Comparison of ENCODE assay signal across 12 cellular contexts in genomic region chr15:40595773-40596172, GRCh38. TPM values are rescaled to one million over a fixed set of nuclear protein-coding genes. Genes with fewer than 3 reads are reported as not detected.
DNase-seq lines count a peak whose midpoint lies in the region; ATAC-seq and TF ChIP-seq lines count a peak whose summit lies in the region.
"Had no signal": no experiment of that assay in that cellular context is flagged by ENCODE, and none has a peak within 500 bp of the region (broad histone marks: within the 10 kb centered on the region; RNA-seq: fewer than 3 reads in every experiment).

No MANE protein-coding gene starts in this region.

- peak overlapping the region; percentile 82 for H3K4me3 ChIP-seq in WI38 (ENCODE audit: low read depth, low read length)
- no peak overlapping the region for H3K4me3 ChIP-seq in osteoblast (ENCODE audit: insufficient read depth, low read length)
- H3K4me3 ChIP-seq: lung had no signal

- TF ChIP-seq CTCF in WI38 (IDR thresholded peaks at IDR 0.05; ENCODE audit: low read depth, low read length), result no peak
- TF ChIP-seq CTCF in osteoblast (IDR thresholded peaks at IDR 0.05; ENCODE audit: extremely low read depth, low read depth, low read length), result no peak

- ATAC-seq in activated CD8-positive, alpha-beta memory T cell treated with anti-CD3 and anti-CD28 coated beads, Interleukin-2, amount 10 ng/mL, durations not matched to agents 7 days and 5 days, result no peak
- no peak for ATAC-seq in GM19467 (IDR thresholded peaks at IDR 0.05; ENCODE audit: unreplicated experiment)

- peaks cover 9% of the 10 kb centered on the region for H3K4me1 ChIP-seq in osteoblast (ENCODE audit: insufficient read depth, low read length)

- CTCF ChIA-PET in activated CD8-positive, alpha-beta memory T cell treated with anti-CD3 and anti-CD28 coated beads, Interleukin-2, amount 10 ng/mL, durations not matched to agents 7 days and 5 days (lab: Charles Lee), result interaction anchor here (1.2 kb wide), 1 partner anchor 27 kb away, joined by 4 read pairs; the partner anchor contains the start of gene RPUSD2

- H3K27me3 ChIP-seq in osteoblast (ENCODE audit: insufficient read depth, low read length), result no peaks in the 10 kb centered on the region

- peak overlapping the region; percentile 99 for H3K4me2 ChIP-seq in osteoblast (ENCODE audit: insufficient read depth, low read length)

- no peaks in the 10 kb centered on the region for H3K9me3 ChIP-seq in osteoblast (ENCODE audit: low read depth, low read length)

- H3K36me3 ChIP-seq in osteoblast (ENCODE audit: insufficient read depth, low read length), result no peaks in the 10 kb centered on the region

- H3K9me3 Mint-ChIP-seq in activated CD8-positive, alpha-beta memory T cell treated with anti-CD3 and anti-CD28 coated beads, Interleukin-2, amount 10 ng/mL, durations not matched to agents 7 days and 5 days (ENCODE audit: low read depth), result no peaks in the 10 kb centered on the region
- H3K9me3 Mint-ChIP-seq: stimulated activated naive CD8-positive, alpha-beta T cell treated with anti-CD3 and anti-CD28 coated beads, Interleukin-15, Interleukin-2, amounts not matched to agents 100 ng/mL and 50 ng/mL, for 24 hours had no signal

- no peak overlapping the region for H3K27ac ChIP-seq in osteoblast (ENCODE audit: low read depth, low read length)

- no peak overlapping the region for H3K4me3 Mint-ChIP-seq in activated CD8-positive, alpha-beta memory T cell treated with anti-CD3 and anti-CD28 coated beads, Interleukin-2, amount 10 ng/mL, durations not matched to agents 7 days and 5 days

- H3K36me3 Mint-ChIP-seq in activated CD8-positive, alpha-beta memory T cell treated with anti-CD3 and anti-CD28 coated beads, Interleukin-2, amount 10 ng/mL, durations not matched to agents 7 days and 5 days, result peaks cover 17% of the 10 kb centered on the region

- H3K27me3 Mint-ChIP-seq in activated CD8-positive, alpha-beta memory T cell treated with anti-CD3 and anti-CD28 coated beads, Interleukin-2, amount 10 ng/mL, durations not matched to agents 7 days and 5 days, result no peaks in the 10 kb centered on the region

- DNase-seq in activated CD8-positive, alpha-beta memory T cell treated with anti-CD3 and anti-CD28 coated beads, Interleukin-2, amount 10 ng/mL, durations not matched to agents 7 days and 5 days, result no peak
- DNase-seq in activated CD8-positive, alpha-beta memory T cell treated with anti-CD3 and anti-CD28 coated beads, Interleukin-2, amount 50 U/mL, for 4 hours, result no peak
- DNase-seq in LoVo (ENCODE audit: low spot score), result peak; percentile 32
- DNase-seq in osteoblast (ENCODE audit: insufficient read length, low spot score, missing footprints), result no peak
- no peak for DNase-seq in activated CD4-positive, alpha-beta T cell treated with anti-CD3 and anti-CD28 coated beads, Interleukin-2, amount 50 U/mL, for 48 hours
- no peak for DNase-seq in globus pallidus (ENCODE audit: low spot score)
- DNase-seq: amygdala; effector CD4-positive, alpha-beta T cell had no signal

- H2AFZ ChIP-seq in osteoblast (ENCODE audit: low read length), result peak overlapping the region; percentile 61

- no peaks in the 10 kb centered on the region for H4K20me1 ChIP-seq in osteoblast (ENCODE audit: insufficient read depth, low read length)

- peaks cover 60% of the 10 kb centered on the region for H3K79me2 ChIP-seq in osteoblast (ENCODE audit: insufficient read depth, low read length)

- peak overlapping the region; percentile 24 for H3K27ac Mint-ChIP-seq in activated CD8-positive, alpha-beta memory T cell treated with anti-CD3 and anti-CD28 coated beads, Interleukin-2, amount 10 ng/mL, durations not matched to agents 7 days and 5 days
- H3K27ac Mint-ChIP-seq: stimulated activated naive CD8-positive, alpha-beta T cell treated with anti-CD3 and anti-CD28 coated beads, Interleukin-15, Interleukin-2, amounts not matched to agents 100 ng/mL and 50 ng/mL, for 24 hours had no signal

- H3K4me1 Mint-ChIP-seq in activated CD8-positive, alpha-beta memory T cell treated with anti-CD3 and anti-CD28 coated beads, Interleukin-2, amount 10 ng/mL, durations not matched to agents 7 days and 5 days, result peaks cover 41% of the 10 kb centered on the region

RNA-seq across cellular contexts. Expression of gene KNL1, which starts 1.7 kb away (rescaled TPM):
- 10 to 100 TPM; 52.1 to 75.0 TPM for total RNA-seq in activated CD8-positive, alpha-beta memory T cell treated with anti-CD3 and anti-CD28 coated beads, Interleukin-2, amount 10 ng/mL, durations not matched to agents 7 days and 5 days
- 3.5 and 3.6 TPM in 2 replicates for total RNA-seq in osteoblast

RNA-seq across cellular contexts. Expression of gene RPUSD2, which starts 26.7 kb away (rescaled TPM):
- total RNA-seq in activated CD8-positive, alpha-beta memory T cell treated with anti-CD3 and anti-CD28 coated beads, Interleukin-2, amount 10 ng/mL, durations not matched to agents 7 days and 5 days, result 10 to 100 TPM; 17.6 to 17.7 TPM
- total RNA-seq in osteoblast, result 9.0 and 11.5 TPM in 2 replicates

RNA-seq across cellular contexts. Expression of gene CCDC32, which starts 30.9 kb away (rescaled TPM):
- 10 to 100 TPM; 24.4 to 27.8 TPM for total RNA-seq in activated CD8-positive, alpha-beta memory T cell treated with anti-CD3 and anti-CD28 coated beads, Interleukin-2, amount 10 ng/mL, durations not matched to agents 7 days and 5 days
- total RNA-seq in osteoblast, result 16.3 and 18.6 TPM in 2 replicates

Comparison
In these comparisons a context has a peak if more than half of its experiments do, and no peak if none do; other contexts are left out.
1. RNA of gene KNL1, which starts 1.7 kb away (total RNA-seq): 52.1 to 75.0 TPM in activated CD8-positive, alpha-beta memory T cell treated with anti-CD3 and anti-CD28 coated beads, Interleukin-2, amount 10 ng/mL, durations not matched to agents 7 days and 5 days; 3.5 to 3.6 TPM in osteoblast; every median in the first group is over 10 times any median in the second.